19 cellular contexts compared by ENCODE assay signal in the genomic region with DNA sequence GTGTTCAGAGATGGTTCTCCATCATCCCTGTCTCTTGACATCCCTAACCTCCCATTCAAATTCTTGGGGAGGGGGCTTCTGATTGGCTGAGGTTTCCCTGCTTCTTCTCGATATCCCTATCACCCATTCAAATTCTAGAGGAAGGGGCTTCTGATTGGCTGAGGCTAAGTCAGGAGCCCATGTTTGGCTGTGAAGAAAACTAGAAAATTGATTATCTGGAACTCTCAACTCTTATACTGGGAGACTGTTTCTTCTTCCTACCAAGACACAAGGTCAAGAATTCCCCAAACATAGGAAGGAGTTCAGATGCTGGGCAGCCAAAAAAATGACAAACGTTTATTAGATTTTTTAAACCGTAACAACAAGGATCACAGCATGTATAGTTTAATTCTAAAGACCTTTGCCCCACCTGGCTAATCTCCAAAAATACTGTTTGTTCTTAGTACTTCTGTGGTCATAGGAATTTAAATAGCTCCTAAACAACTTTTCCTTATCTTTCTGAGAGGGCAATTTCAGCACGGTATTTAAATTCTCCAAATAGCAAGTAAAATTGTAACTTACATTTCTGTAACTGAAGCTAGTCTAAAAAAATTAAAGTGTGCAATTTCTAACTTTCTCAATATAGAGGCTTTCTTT. TPM values are rescaled to one million over a fixed set of nuclear protein-coding genes. Genes with fewer than 3 reads are reported as not detected.
DNase-seq lines count a peak whose midpoint lies in the region; ATAC-seq, FAIRE-seq and TF ChIP-seq lines count a peak whose summit lies in the region.
"Had no signal": no experiment of that assay in that cellular context is flagged by ENCODE, and none has a peak within 500 bp of the region (broad histone marks: within the 10 kb centered on the region; RNA-seq: fewer than 3 reads in every experiment).

No MANE protein-coding gene starts in this region.

- peaks cover 13% of the 10 kb centered on the region for H3K4me1 ChIP-seq in psoas muscle
- H3K4me1 ChIP-seq: BLaER1 treated with 17β-estradiol and CSF1 and Interleukin-3, amounts not matched to agents 10 nM and 100 nM; testis had no signal

- intact Hi-C loops in psoas muscle (cut with DNase I): no loop called here

- H3K9me3 ChIP-seq in psoas muscle: no peaks in the 10 kb centered on the region
- H3K9me3 ChIP-seq: adrenal gland, testis had no signal

- H3K36me3 ChIP-seq in bronchial epithelial cell (ENCODE audit: control insufficient read depth, insufficient read depth, low read length): no peaks in the 10 kb centered on the region
- H3K36me3 ChIP-seq in psoas muscle (ENCODE audit: insufficient read depth in 1 of 2, low read depth in 1 of 2): no peaks in the 10 kb centered on the region
- H3K36me3 ChIP-seq: adrenal gland; BLaER1 treated with 17β-estradiol and CSF1 and Interleukin-3, amounts not matched to agents 10 nM and 100 nM had no signal

- FAIRE-seq in bronchial epithelial cell (lab: Jason Lieb, UNC): no peak
- FAIRE-seq: A204.1 had no signal

- H3K4me3 ChIP-seq in bronchial epithelial cell (ENCODE audit: low read depth, low read length) (no peak overlapping the region), psoas muscle (no peak overlapping the region)
- H3K4me3 ChIP-seq: adrenal gland; BLaER1 treated with 17β-estradiol and CSF1 and Interleukin-3, amounts not matched to agents 10 nM and 100 nM; testis had no signal

- peak; percentile 57 for DNase-seq in DMS53 (lab: John Stamatoyannopoulos, UW)
- DNase-seq in DMS53 treated with DMSO at 0.1 percent for 48 hours (lab: John Stamatoyannopoulos, UW; ENCODE audit: unreplicated experiment): no peak
- peak; percentile 14 for DNase-seq in NCI-H1048 (lab: John Stamatoyannopoulos, UW)
- peak; percentile 17 for DNase-seq in bronchial epithelial cell (ENCODE audit: low read depth)
- no peak for DNase-seq in psoas muscle
- DNase-seq in MV-4-11 (lab: John Stamatoyannopoulos, UW): no peak
- DNase-seq in HUDEP-2 (lab: John Stamatoyannopoulos, UW; ENCODE audit: unreplicated experiment in 76 of 76): no peak
- no peak for DNase-seq in amygdala (lab: John Stamatoyannopoulos, UW)
- DNase-seq: activated CD4-positive, alpha-beta T cell treated with anti-CD3 and anti-CD28 coated beads for 36 hours; activated effector memory CD4-positive, alpha-beta T cell treated with Interleukin-2 at 50 U/mL for 16 hours; adrenal gland; foreskin melanocyte; NCI-H2081 treated with DMSO at 0.1 percent for 48 hours; RPMI8226; testis had no signal

- TF ChIP-seq CTCF in bronchial epithelial cell (IDR thresholded peaks at IDR 0.05; ENCODE audit: insufficient read depth, low read length, severe bottlenecking) (no peak), psoas muscle (IDR thresholded peaks at IDR 0.05) (no peak)

- peak in 2 of 4 donors; percentile 54 to 74 for ATAC-seq in psoas muscle
- ATAC-seq: activated CD4-positive, alpha-beta T cell treated with anti-CD3 and anti-CD28 coated beads for 36 hours had no signal

- 23 to 30% (median 27%) methylated on average over 4 of the region's 4 CpGs for WGBS in psoas muscle, 3 donors

- H3K27ac ChIP-seq in psoas muscle: peak overlapping the region; percentile 47
- H3K27ac ChIP-seq: adrenal gland; BLaER1 treated with 17β-estradiol and CSF1 and Interleukin-3, amounts not matched to agents 10 nM and 100 nM; testis had no signal

- H3K27me3 ChIP-seq in bronchial epithelial cell (ENCODE audit: control insufficient read depth, insufficient read depth, low read length) (no peaks in the 10 kb centered on the region), psoas muscle (ENCODE audit: insufficient read depth in 3 of 3, low read length in 2 of 3) (no peaks in the 10 kb centered on the region)
- H3K27me3 ChIP-seq: adrenal gland; BLaER1 treated with 17β-estradiol and CSF1 and Interleukin-3, amounts not matched to agents 10 nM and 100 nM; testis had no signal

RNA-seq across cellular contexts. Expression of a gene that starts 26.4 kb away (rescaled TPM):
- total RNA-seq in bronchial epithelial cell: not detected in 2 replicates
- total RNA-seq in psoas muscle: under 1 TPM in 1 of 4 donors, not detected in 3; 0.32 TPM
- not detected for polyA plus RNA-seq in psoas muscle
- total RNA-seq: activated CD4-positive, alpha-beta T cell treated with anti-CD3 and anti-CD28 coated beads for 36 hours; cerebellum; mononuclear cell; testis had no signal
- polyA plus RNA-seq: adrenal gland had no signal

Comparison
In these comparisons a context has a peak if more than half of its experiments do, and no peak if none do; other contexts are left out.
1. DNase-seq: peak in DMS53 (single experiment), NCI-H1048 (single experiment) and bronchial epithelial cell (single experiment); none in DMS53 treated with DMSO at 0.1 percent for 48 hours (single experiment), psoas muscle (0 of 2), MV-4-11 (single experiment), HUDEP-2 (0 of 76) and amygdala (0 of 56).